14 cellular contexts compared by ENCODE assay signal in genomic region chr3:119139360-119139759, GRCh38. TPM values are rescaled to one million over a fixed set of nuclear protein-coding genes. Genes with fewer than 3 reads are reported as not detected.
"Had no signal": no experiment of that assay in that cellular context is flagged by ENCODE, and none has a peak within 500 bp of the region (broad histone marks: within the 10 kb centered on the region; RNA-seq: fewer than 3 reads in every experiment).

No MANE protein-coding gene starts in this region.

RNA-seq across cellular contexts. Expression of gene TEX55, which starts 6.6 kb away (rescaled TPM):
- total RNA-seq: activated B cell treated with CpG ODN at 0.5 μM for 24 hours; activated CD4-positive, alpha-beta memory T cell treated with anti-CD3 and anti-CD28 coated beads for 36 hours; activated CD4-positive, alpha-beta memory T cell treated with anti-CD3 and anti-CD28 coated beads, Interleukin-2, amount 10 ng/mL, durations not matched to agents 7 days and 5 days; activated CD4-positive, alpha-beta T cell treated with anti-CD3 and anti-CD28 coated beads for 36 hours; activated CD4-positive, alpha-beta T cell treated with anti-CD3 and anti-CD28 coated beads, Interleukin-2, amount 10 ng/mL, durations not matched to agents 24 days and 14 days; activated CD4-positive, alpha-beta T cell treated with anti-CD3 and anti-CD28 coated beads, Interleukin-2, amount 10 ng/mL, durations not matched to agents 7 days and 5 days; activated CD8-positive, alpha-beta memory T cell treated with anti-CD3 and anti-CD28 coated beads for 36 hours; activated CD8-positive, alpha-beta memory T cell treated with anti-CD3 and anti-CD28 coated beads, Interleukin-2, amount 10 ng/mL, durations not matched to agents 7 days and 5 days; activated CD8-positive, alpha-beta T cell treated with anti-CD3 and anti-CD28 coated beads for 36 hours; activated CD8-positive, alpha-beta T cell treated with anti-CD3 and anti-CD28 coated beads, Interleukin-2, amount 10 ng/mL, durations not matched to agents 7 days and 5 days; T-helper 1 cell treated with Interleukin-12 subunit alpha and Interleukin-12 subunit beta and Interleukin-4 antibody, amounts not matched to agents 30 ng/mL and 1 ng/mL, for 36 hours; T-helper 17 cell; T-helper 2 cell treated with Interferon-gamma antibody and Interleukin-4, amounts not matched to agents 100 ng/mL and 5 ng/mL, for 36 hours; WTC11 had no signal

RNA-seq across cellular contexts. Expression of gene UPK1B, which starts 34.0 kb away (rescaled TPM):
- total RNA-seq: activated B cell treated with CpG ODN at 0.5 μM for 24 hours; activated CD4-positive, alpha-beta memory T cell treated with anti-CD3 and anti-CD28 coated beads for 36 hours; activated CD4-positive, alpha-beta memory T cell treated with anti-CD3 and anti-CD28 coated beads, Interleukin-2, amount 10 ng/mL, durations not matched to agents 7 days and 5 days; activated CD4-positive, alpha-beta T cell treated with anti-CD3 and anti-CD28 coated beads, Interleukin-2, amount 10 ng/mL, durations not matched to agents 24 days and 14 days; activated CD4-positive, alpha-beta T cell treated with anti-CD3 and anti-CD28 coated beads, Interleukin-2, amount 10 ng/mL, durations not matched to agents 7 days and 5 days; activated CD8-positive, alpha-beta memory T cell treated with anti-CD3 and anti-CD28 coated beads for 36 hours; activated CD8-positive, alpha-beta memory T cell treated with anti-CD3 and anti-CD28 coated beads, Interleukin-2, amount 10 ng/mL, durations not matched to agents 7 days and 5 days; activated CD8-positive, alpha-beta T cell treated with anti-CD3 and anti-CD28 coated beads for 36 hours; activated CD8-positive, alpha-beta T cell treated with anti-CD3 and anti-CD28 coated beads, Interleukin-2, amount 10 ng/mL, durations not matched to agents 7 days and 5 days; T-helper 1 cell treated with Interleukin-12 subunit alpha and Interleukin-12 subunit beta and Interleukin-4 antibody, amounts not matched to agents 30 ng/mL and 1 ng/mL, for 36 hours; T-helper 17 cell; T-helper 2 cell treated with Interferon-gamma antibody and Interleukin-4, amounts not matched to agents 100 ng/mL and 5 ng/mL, for 36 hours had no signal
